In genomic region chr17:19702231-19702641, GRCh38 we compare ENCODE assay signal across 1 cellular context.
TF ChIP-seq lines count a peak whose summit lies in the region.

No MANE protein-coding gene starts in this region.

TF ChIP-seq in HepG2, 621 proteins besides CTCF, POLR2A, EP300 and RAD21 (continued from another document):
- peak; percentile 69 for TF ChIP-seq ARID5B (CRISPR knock-in tag; IDR thresholded peaks at IDR 0.05)
- no peak for TF ChIP-seq ZNF563 (CRISPR knock-in tag; IDR thresholded peaks at IDR 0.05)
- TF ChIP-seq ZFY (CRISPR knock-in tag; IDR thresholded peaks at IDR 0.05) = no peak
- TF ChIP-seq TEAD3 (CRISPR knock-in tag; optimal IDR thresholded peaks at IDR 0.05; ENCODE audit: borderline replicate concordance) = peak; percentile 57
- no peak for TF ChIP-seq MZF1 (CRISPR knock-in tag; IDR thresholded peaks at IDR 0.05; ENCODE audit: borderline replicate concordance)
- TF ChIP-seq NCOA2 (CRISPR knock-in tag; IDR thresholded peaks at IDR 0.05) = peak; percentile 48; the same call in 1 of the 2 replicates
- TF ChIP-seq HNRNPUL1 (IDR thresholded peaks at IDR 0.05; ENCODE audit: low read depth, low read length) = no peak
- peak; percentile 76 for TF ChIP-seq RARA (CRISPR knock-in tag; IDR thresholded peaks at IDR 0.05)
- no peak for TF ChIP-seq HNRNPH1 (optimal IDR thresholded peaks at IDR 0.05; ENCODE audit: low read depth, low read length)
- TF ChIP-seq GFI1 (CRISPR knock-in tag; IDR thresholded peaks at IDR 0.05; ENCODE audit: borderline replicate concordance) = peak; percentile 74
- TF ChIP-seq THYN1 (CRISPR knock-in tag; IDR thresholded peaks at IDR 0.05; ENCODE audit: borderline replicate concordance, low read depth) = no peak
- TF ChIP-seq ARID3A (IDR thresholded peaks at IDR 0.05; ENCODE audit: low read depth, low read length) = 0 out of 2 replicates have a peak, but pooled peaks have one; percentile 22
- peak; percentile 55; the same call in 1 of the 2 replicates for TF ChIP-seq BCL6 (CRISPR knock-in tag; IDR thresholded peaks at IDR 0.05)
- no peak for TF ChIP-seq ZNF773 (CRISPR knock-in tag; IDR thresholded peaks at IDR 0.05; ENCODE audit: borderline replicate concordance)
- no peak for TF ChIP-seq ZFP36L2 (CRISPR knock-in tag; IDR thresholded peaks at IDR 0.05)
- TF ChIP-seq ELF1 (CRISPR knock-in tag; IDR thresholded peaks at IDR 0.05) = peak; percentile 72
- TF ChIP-seq HMG20A (CRISPR knock-in tag; IDR thresholded peaks at IDR 0.05; ENCODE audit: borderline replicate concordance) = peak; percentile 57; the same call in 1 of the 2 replicates
- 0 out of 2 replicates have a peak, but pooled peaks have one; percentile 29 for TF ChIP-seq SOX5 (CRISPR knock-in tag; IDR thresholded peaks at IDR 0.05; ENCODE audit: borderline replicate concordance)
- TF ChIP-seq JUND (CRISPR knock-in tag; IDR thresholded peaks at IDR 0.05) = no peak
- no peak for TF ChIP-seq GMEB2 (CRISPR knock-in tag; IDR thresholded peaks at IDR 0.05; ENCODE audit: low read depth)
- TF ChIP-seq ERF (CRISPR knock-in tag; IDR thresholded peaks at IDR 0.05) = 0 out of 2 replicates have a peak, but pooled peaks have one; percentile 52
- TF ChIP-seq ETV5 (CRISPR knock-in tag; IDR thresholded peaks at IDR 0.05; ENCODE audit: borderline replicate concordance) = peak; percentile 83
- TF ChIP-seq KMT2A (CRISPR knock-in tag; IDR thresholded peaks at IDR 0.05) = no peak
